Comparison of ENCODE assay signal across 8 cellular contexts in genomic region chr2:152506843-152507242, GRCh38.
DNase-seq lines count a peak whose midpoint lies in the region; ATAC-seq lines count a peak whose summit lies in the region.

No MANE protein-coding gene starts in this region.

- H3K4me1 Mint-ChIP-seq in activated naive CD4-positive, alpha-beta T cell treated with anti-CD3 and anti-CD28 coated beads for 36 hours (ENCODE audit: low read depth): peaks cover 6% of the 10 kb centered on the region
- H3K4me1 Mint-ChIP-seq in activated T-helper 1 cell treated with anti-CD3 and anti-CD28 coated beads, Interleukin-12 subunit alpha, Interleukin-12 subunit beta, Interleukin-2, Interleukin-4 antibody, amounts not matched to agents 30 ng/mL and 10 ng/mL and 1 ng/mL, durations not matched to agents 14 hours and 24 hours and 36 hours (ENCODE audit: low read depth): peaks cover 20% of the 10 kb centered on the region

- DNase-seq in activated naive CD4-positive, alpha-beta T cell treated with anti-CD3 and anti-CD28 coated beads for 36 hours: peak; percentile 35
- no peak for DNase-seq in activated naive CD4-positive, alpha-beta T cell treated with anti-CD3 and anti-CD28 coated beads, Interleukin-2, amount 50 U/mL, for 16 hours
- peak; percentile 6 for DNase-seq in activated T-helper 1 cell treated with anti-CD3 and anti-CD28 coated beads, Interleukin-12 subunit alpha, Interleukin-12 subunit beta, Interleukin-2, Interleukin-4 antibody, amounts not matched to agents 30 ng/mL and 10 ng/mL and 1 ng/mL, durations not matched to agents 14 hours and 24 hours and 36 hours (ENCODE audit: low spot score)
- DNase-seq in renal cortical epithelial cell (ENCODE audit: low read depth) (peak; percentile 92), SKM-1 (lab: John Stamatoyannopoulos, UW; ENCODE audit: unreplicated experiment) (no peak), inferior parietal cortex (ENCODE audit: extremely low spot score) (no peak)

- H3K9me3 Mint-ChIP-seq in activated naive CD4-positive, alpha-beta T cell treated with anti-CD3 and anti-CD28 coated beads for 36 hours: no peaks in the 10 kb centered on the region
- peaks cover 3% of the 10 kb centered on the region for H3K9me3 Mint-ChIP-seq in activated T-helper 1 cell treated with anti-CD3 and anti-CD28 coated beads, Interleukin-12 subunit alpha, Interleukin-12 subunit beta, Interleukin-2, Interleukin-4 antibody, amounts not matched to agents 30 ng/mL and 10 ng/mL and 1 ng/mL, durations not matched to agents 14 hours and 24 hours and 36 hours

- no peak overlapping the region for H3K4me3 Mint-ChIP-seq in activated naive CD4-positive, alpha-beta T cell treated with anti-CD3 and anti-CD28 coated beads for 36 hours
- no peak overlapping the region for H3K4me3 Mint-ChIP-seq in activated T-helper 1 cell treated with anti-CD3 and anti-CD28 coated beads, Interleukin-12 subunit alpha, Interleukin-12 subunit beta, Interleukin-2, Interleukin-4 antibody, amounts not matched to agents 30 ng/mL and 10 ng/mL and 1 ng/mL, durations not matched to agents 14 hours and 24 hours and 36 hours

- no peak overlapping the region for H3K27ac Mint-ChIP-seq in activated naive CD4-positive, alpha-beta T cell treated with anti-CD3 and anti-CD28 coated beads for 36 hours
- H3K27ac Mint-ChIP-seq in activated T-helper 1 cell treated with anti-CD3 and anti-CD28 coated beads, Interleukin-12 subunit alpha, Interleukin-12 subunit beta, Interleukin-2, Interleukin-4 antibody, amounts not matched to agents 30 ng/mL and 10 ng/mL and 1 ng/mL, durations not matched to agents 14 hours and 24 hours and 36 hours: peak overlapping the region; percentile 63

- intact Hi-C loops in activated naive CD4-positive, alpha-beta T cell treated with anti-CD3 and anti-CD28 coated beads for 36 hours (cut with micrococcal nuclease): no loop called here
- intact Hi-C loops in activated T-helper 1 cell treated with anti-CD3 and anti-CD28 coated beads, Interleukin-12 subunit alpha, Interleukin-12 subunit beta, Interleukin-2, Interleukin-4 antibody, amounts not matched to agents 30 ng/mL and 10 ng/mL and 1 ng/mL, durations not matched to agents 14 hours and 24 hours and 36 hours (cut with micrococcal nuclease): loop anchor here (1.0 to 10.0 kb wide), 6 partner anchors 66 to 332 kb away; partner anchors contain the start of genes FMNL2 and STAM2

- H3K27me3 Mint-ChIP-seq in activated naive CD4-positive, alpha-beta T cell treated with anti-CD3 and anti-CD28 coated beads for 36 hours (ENCODE audit: low read depth): peaks cover 5% of the 10 kb centered on the region
- H3K27me3 Mint-ChIP-seq in activated T-helper 1 cell treated with anti-CD3 and anti-CD28 coated beads, Interleukin-12 subunit alpha, Interleukin-12 subunit beta, Interleukin-2, Interleukin-4 antibody, amounts not matched to agents 30 ng/mL and 10 ng/mL and 1 ng/mL, durations not matched to agents 14 hours and 24 hours and 36 hours (ENCODE audit: insufficient read depth): no peaks in the 10 kb centered on the region

- ATAC-seq in HG03103 (IDR thresholded peaks at IDR 0.05; ENCODE audit: low read depth, unreplicated experiment) (peak; percentile 47), GM19328 (IDR thresholded peaks at IDR 0.05; ENCODE audit: unreplicated experiment) (no peak)

- no peaks in the 10 kb centered on the region for H3K36me3 Mint-ChIP-seq in activated naive CD4-positive, alpha-beta T cell treated with anti-CD3 and anti-CD28 coated beads for 36 hours (ENCODE audit: low read depth)
- H3K36me3 Mint-ChIP-seq in activated T-helper 1 cell treated with anti-CD3 and anti-CD28 coated beads, Interleukin-12 subunit alpha, Interleukin-12 subunit beta, Interleukin-2, Interleukin-4 antibody, amounts not matched to agents 30 ng/mL and 10 ng/mL and 1 ng/mL, durations not matched to agents 14 hours and 24 hours and 36 hours (ENCODE audit: low read depth): no peaks in the 10 kb centered on the region

- CTCF ChIA-PET in activated naive CD4-positive, alpha-beta T cell treated with anti-CD3 and anti-CD28 coated beads for 36 hours (lab: Charles Lee): interaction anchor here (0.6 kb wide), 1 partner anchor 95 kb away, joined by 3 read pairs; no protein-coding TSS in a partner anchor

Comparison
In these comparisons a context has a peak if more than half of its experiments do, and no peak if none do; other contexts are left out.
1. DNase-seq: peak in activated naive CD4-positive, alpha-beta T cell treated with anti-CD3 and anti-CD28 coated beads for 36 hours (single experiment), activated T-helper 1 cell treated with anti-CD3 and anti-CD28 coated beads, Interleukin-12 subunit alpha, Interleukin-12 subunit beta, Interleukin-2, Interleukin-4 antibody, amounts not matched to agents 30 ng/mL and 10 ng/mL and 1 ng/mL, durations not matched to agents 14 hours and 24 hours and 36 hours (single experiment) and renal cortical epithelial cell (single experiment); none in activated naive CD4-positive, alpha-beta T cell treated with anti-CD3 and anti-CD28 coated beads, Interleukin-2, amount 50 U/mL, for 16 hours (single experiment), SKM-1 (single experiment) and inferior parietal cortex (single experiment).